In genomic region chr21:29114765-29115164, GRCh38 we compare ENCODE assay signal across 15 cellular contexts. TPM values are rescaled to one million over a fixed set of nuclear protein-coding genes. Genes with fewer than 3 reads are reported as not detected.
DNase-seq lines count a peak whose midpoint lies in the region; ATAC-seq, FAIRE-seq and TF ChIP-seq lines count a peak whose summit lies in the region.
"Had no signal": no experiment of that assay in that cellular context is flagged by ENCODE, and none has a peak within 500 bp of the region (broad histone marks: within the 10 kb centered on the region; RNA-seq: fewer than 3 reads in every experiment).

No MANE protein-coding gene starts in this region.

- H3K9me1 ChIP-seq in keratinocyte (ENCODE audit: control insufficient read depth, extremely low read depth, insufficient read depth, low read length): no peaks in the 10 kb centered on the region

- H3K4me1 ChIP-seq in Caco-2 (peaks cover 13% of the 10 kb centered on the region), HUES64 (ENCODE audit: insufficient read depth, low read length) (peaks cover 23% of the 10 kb centered on the region), keratinocyte (ENCODE audit: control insufficient read depth, extremely low read depth, insufficient read depth, low read length) (peaks cover 7% of the 10 kb centered on the region)
- H3K4me1 ChIP-seq: adrenal gland had no signal

- intact Hi-C loops in Caco-2 (cut with micrococcal nuclease; ENCODE audit: unreplicated experiment): loop anchor here (1.0 kb wide), 1 partner anchor 9 kb away; no protein-coding TSS in a partner anchor

- H3K27ac ChIP-seq in HUES64 (ENCODE audit: low read depth, low read length): peak overlapping the region; percentile 72; the same call in 1 of the 2 replicates
- peak overlapping the region; percentile 68 for H3K27ac ChIP-seq in brain microvascular endothelial cell
- no peak overlapping the region for H3K27ac ChIP-seq in keratinocyte (ENCODE audit: control insufficient read depth, insufficient read depth, low read length)
- H3K27ac ChIP-seq: adrenal gland had no signal

- peak; percentile 67 for FAIRE-seq in keratinocyte (lab: Jason Lieb, UNC)
- FAIRE-seq: TTC549 had no signal

- dilution Hi-C loops in keratinocyte (cut with MboI; ENCODE audit: extremely low pct_ligation_motif_present, low sequenced_read_pairs): no loop called here

- peak overlapping the region; percentile 39 for H2AFZ ChIP-seq in keratinocyte (ENCODE audit: control insufficient read depth, low read length)

- H3K4me3 Mint-ChIP-seq in Caco-2 (ENCODE audit: unreplicated experiment): no peak overlapping the region
- H3K4me3 Mint-ChIP-seq: CD14-positive monocyte had no signal

- H4K20me1 ChIP-seq in keratinocyte (ENCODE audit: control insufficient read depth, extremely low read depth, insufficient read depth, low read length): no peaks in the 10 kb centered on the region

- no peaks in the 10 kb centered on the region for H3K36me3 Mint-ChIP-seq in Caco-2 (ENCODE audit: insufficient read depth, unreplicated experiment)

- POLR2A ChIA-PET in Caco-2 (lab: Charles Lee): interaction anchor here (1.0 kb wide), 1 partner anchor 186 kb away, joined by 3 read pairs; no protein-coding TSS in a partner anchor

- BruUV-seq in Caco-2 (replicated peaks; lab: Mats Ljungman, UMichigan): no TSS peak

- TF ChIP-seq CTCF in Caco-2 (IDR thresholded peaks at IDR 0.05; ENCODE audit: insufficient read depth in 1 of 2, low read depth in 1 of 2, low read length in 1 of 2, severe bottlenecking in 1 of 2, unreplicated experiment in 1 of 2): no peak
- no peak for TF ChIP-seq CTCF in brain microvascular endothelial cell (IDR thresholded peaks at IDR 0.05; ENCODE audit: low read depth, low read length, missing control alignments)
- no peak for TF ChIP-seq CTCF in keratinocyte (optimal IDR thresholded peaks at IDR 0.05 in 1 of 3, IDR thresholded peaks at IDR 0.05 in 1 of 3, conservative IDR thresholded peaks at IDR 0.05 in 1 of 3; ENCODE audit: extremely low read depth in 1 of 3, insufficient read depth in 2 of 3, low read length in 3 of 3)

- H3K36me3 ChIP-seq in Caco-2 (ENCODE audit: control insufficient read depth, insufficient read depth, low read length) (no peaks in the 10 kb centered on the region), HUES64 (ENCODE audit: insufficient read depth, low read length) (no peaks in the 10 kb centered on the region), brain microvascular endothelial cell (replicated peaks) (no peaks in the 10 kb centered on the region), keratinocyte (ENCODE audit: control insufficient read depth in 2 of 2, extremely low read depth in 1 of 2, insufficient read depth in 2 of 2, low read length in 2 of 2) (no peaks in the 10 kb centered on the region)
- H3K36me3 ChIP-seq: adrenal gland had no signal

- no peaks in the 10 kb centered on the region for H3K27me3 ChIP-seq in Caco-2 (replicated peaks; ENCODE audit: control insufficient read depth, insufficient read depth, low read length)
- H3K27me3 ChIP-seq in HUES64 (ENCODE audit: insufficient read depth, low read length): no peaks in the 10 kb centered on the region
- no peaks in the 10 kb centered on the region for H3K27me3 ChIP-seq in brain microvascular endothelial cell (replicated peaks)
- no peaks in the 10 kb centered on the region for H3K27me3 ChIP-seq in keratinocyte (ENCODE audit: control insufficient read depth, extremely low read depth, insufficient read depth, low read length)
- H3K27me3 ChIP-seq: adrenal gland had no signal

- DNase-seq in Caco-2: peak; percentile 53 to 59
- peak; percentile 89 for DNase-seq in brain microvascular endothelial cell
- DNase-seq in keratinocyte (ENCODE audit: low read depth, low spot score): no peak
- DNase-seq in stimulated activated naive CD4-positive, alpha-beta T cell treated with Interleukin-2 at 50 U/mL for 16 hours (lab: John Stamatoyannopoulos, UW): no peak
- no peak for DNase-seq in cerebellum (ENCODE audit: low spot score)
- DNase-seq: adrenal gland, left cardiac atrium, NCI-H2081, nucleus accumbens, substantia nigra had no signal

- no peaks in the 10 kb centered on the region for H3K9me3 ChIP-seq in Caco-2
- H3K9me3 ChIP-seq in HUES64 (ENCODE audit: insufficient read depth, low read depth, low read length): no peaks in the 10 kb centered on the region
- no peaks in the 10 kb centered on the region for H3K9me3 ChIP-seq in keratinocyte (ENCODE audit: control insufficient read depth, low read depth, low read length)
- H3K9me3 ChIP-seq: adrenal gland had no signal

- in situ Hi-C loops in brain microvascular endothelial cell (cut with HindIII; ENCODE audit: low pct_ligation_motif_present, low sequenced_read_pairs): no loop called here

- 15% methylated on average over 4 of the region's 4 CpGs for WGBS in HUES64

- CTCF ChIA-PET in Caco-2 (lab: Charles Lee): no interaction called here

- no peaks in the 10 kb centered on the region for H3K27me3 Mint-ChIP-seq in Caco-2 (ENCODE audit: insufficient read depth, unreplicated experiment)

- H3K4me2 ChIP-seq in keratinocyte (ENCODE audit: control insufficient read depth, extremely low read depth, insufficient read depth, low read depth, low read length): no peak overlapping the region

- H3K4me3 ChIP-seq in Caco-2 (ENCODE audit: low read depth, low read length) (no peak overlapping the region), HUES64 (ENCODE audit: low read length) (no peak overlapping the region), brain microvascular endothelial cell (ENCODE audit: low read depth, low read length) (no peak overlapping the region), keratinocyte (ENCODE audit: control insufficient read depth in 2 of 3, extremely low read depth in 1 of 3, insufficient read depth in 2 of 3, low read depth in 1 of 3, low read length in 3 of 3) (no peak overlapping the region)
- H3K4me3 ChIP-seq: adrenal gland had no signal

- H3K79me2 ChIP-seq in keratinocyte (ENCODE audit: control insufficient read depth, insufficient read depth, low read length): no peaks in the 10 kb centered on the region

- peaks cover 12% of the 10 kb centered on the region for H3K4me1 Mint-ChIP-seq in Caco-2 (ENCODE audit: low read depth, unreplicated experiment)

- H3K27ac Mint-ChIP-seq in Caco-2 (ENCODE audit: unreplicated experiment): no peak overlapping the region
- H3K27ac Mint-ChIP-seq: CD14-positive monocyte had no signal

- no peaks in the 10 kb centered on the region for H3K9me3 Mint-ChIP-seq in Caco-2 (ENCODE audit: unreplicated experiment)

- ATAC-seq in HG03280 (IDR thresholded peaks at IDR 0.05; ENCODE audit: unreplicated experiment) (no peak), HG02798 (IDR thresholded peaks at IDR 0.05; ENCODE audit: poor library complexity, unreplicated experiment) (no peak)
- ATAC-seq: left cardiac atrium had no signal

- H3K9ac ChIP-seq in HUES64 (ENCODE audit: low read depth, low read length): no peak overlapping the region
- H3K9ac ChIP-seq in keratinocyte (ENCODE audit: control insufficient read depth, extremely low read depth, insufficient read depth, low read length): no peak overlapping the region

RNA-seq across cellular contexts. Expression of gene MAP3K7CL, which starts 15.7 kb away (rescaled TPM):
- 8.2 and 9.9 TPM in 2 replicates for total RNA-seq in Caco-2 (2022)
- polyA plus RNA-seq in HUES64 (2013, experiment 1 of 2): not detected
- polyA plus RNA-seq in HUES64 (2013, experiment 2 of 2): not detected
- 13.7 to 17.3 TPM (median 16.5 TPM) in 3 replicates for polyA plus RNA-seq in keratinocyte
- 13.3 TPM for polyA plus RNA-seq in keratinocyte (2011; ENCODE audit: low read depth)
- 18.3 and 21.4 TPM in 2 replicates for polyA plus RNA-seq in keratinocyte (2011; cell fraction: cytosol; rRNA removed)
- polyA plus RNA-seq in keratinocyte (2011; cell fraction: nucleus; rRNA removed): 4.5 and 7.1 TPM in 2 replicates
- 12.6 and 14.2 TPM in 2 replicates for polyA plus RNA-seq in keratinocyte (2012; ENCODE audit: low replicate concordance)
- 4.2 to 13.5 TPM (median 9.7 TPM) in 3 replicates for polyA minus RNA-seq in keratinocyte
- polyA minus RNA-seq in keratinocyte (2011; cell fraction: cytosol; rRNA and poly(A)+ RNA removed): 5.9 TPM
- 1.6 and 3.3 TPM in 2 replicates for polyA minus RNA-seq in keratinocyte (2011; cell fraction: nucleus; rRNA and poly(A)+ RNA removed)
- 2.5 TPM for total RNA-seq in cerebellum

RNA-seq across cellular contexts. Expression of gene CCT8, which starts 41.3 kb away (rescaled TPM):
- total RNA-seq in Caco-2 (2022) (269 and 302 TPM in 2 replicates), cerebellum (103 TPM)
- 254 TPM for polyA plus RNA-seq in HUES64 (2013, experiment 1 of 2)
- polyA plus RNA-seq in HUES64 (2013, experiment 2 of 2): 275 TPM
- polyA plus RNA-seq in keratinocyte: 150 to 281 TPM (median 199 TPM) in 3 replicates
- polyA plus RNA-seq in keratinocyte (2011; ENCODE audit: low read depth): 275 TPM
- 160 and 260 TPM in 2 replicates for polyA plus RNA-seq in keratinocyte (2011; cell fraction: cytosol; rRNA removed)
- 146 and 221 TPM in 2 replicates for polyA plus RNA-seq in keratinocyte (2011; cell fraction: nucleus; rRNA removed)
- 183 and 197 TPM in 2 replicates for polyA plus RNA-seq in keratinocyte (2012; ENCODE audit: low replicate concordance)
- 20.8 to 207 TPM (median 102 TPM) in 3 replicates for polyA minus RNA-seq in keratinocyte
- polyA minus RNA-seq in keratinocyte (2011; cell fraction: cytosol; rRNA and poly(A)+ RNA removed): 97.5 TPM
- 56.1 and 101 TPM in 2 replicates for polyA minus RNA-seq in keratinocyte (2011; cell fraction: nucleus; rRNA and poly(A)+ RNA removed)

Comparison
In these comparisons a context has a peak if more than half of its experiments do, and no peak if none do; other contexts are left out.
1. DNase-seq: peak in Caco-2 (2 of 2) and brain microvascular endothelial cell (single experiment); none in keratinocyte (single experiment), stimulated activated naive CD4-positive, alpha-beta T cell treated with Interleukin-2 at 50 U/mL for 16 hours (single experiment) and cerebellum (single experiment).